13 cellular contexts compared by ENCODE assay signal in the genomic region with DNA sequence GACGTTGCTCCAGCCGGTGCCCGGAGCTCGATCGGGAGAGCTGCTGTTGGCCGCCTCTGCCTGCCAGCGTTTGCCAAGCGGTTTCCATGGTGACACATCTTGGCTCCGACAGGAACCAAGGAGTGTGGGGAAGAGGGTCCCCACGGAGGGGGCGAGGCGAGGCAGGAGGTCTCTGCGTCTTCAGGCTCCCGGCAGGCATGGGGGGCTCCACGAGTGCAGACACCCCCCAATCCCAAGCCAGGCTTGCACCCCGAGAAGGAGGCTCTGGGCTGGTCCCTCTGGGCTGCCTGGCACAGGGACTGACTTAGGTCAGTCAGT. TPM values are rescaled to one million over a fixed set of nuclear protein-coding genes. Genes with fewer than 3 reads are reported as not detected.
DNase-seq lines count a peak whose midpoint lies in the region; ATAC-seq and TF ChIP-seq lines count a peak whose summit lies in the region.
"Not testable (repeated sequence)": the region's sequence is repeated elsewhere in the genome, so short reads cannot be mapped to it uniquely, and the experiment has no call there.
"Had no signal": no experiment of that assay in that cellular context is flagged by ENCODE, and none has a peak within 500 bp of the region (broad histone marks: within the 10 kb centered on the region; RNA-seq: fewer than 3 reads in every experiment).

No MANE protein-coding gene starts in this region.

- H3K9me3 Mint-ChIP-seq in IgD-negative memory B cell; natural killer cell treated with Interleukin-12 subunit alpha and Interleukin-12 subunit beta and Interleukin-15 and Interleukin-18, amount 100 ng/mL, for 72 hours; stimulated activated effector memory CD8-positive, alpha-beta T cell treated with anti-CD3 and anti-CD28 coated beads, Interleukin-12 subunit alpha, Interleukin-12 subunit beta, amount 100 ng/mL, for 72 hours: not testable (repeated sequence)

- not testable (repeated sequence) for H3K27me3 Mint-ChIP-seq in IgD-negative memory B cell; natural killer cell treated with Interleukin-12 subunit alpha and Interleukin-12 subunit beta and Interleukin-15 and Interleukin-18, amount 100 ng/mL, for 72 hours

- H3K36me3 ChIP-seq in BE2C (peaks cover 20% of the 10 kb centered on the region), heart left ventricle (peaks cover 0 to 17% (median 15%) of the 10 kb centered on the region in 9 donors)

- TF ChIP-seq POLR2A in heart left ventricle (IDR thresholded peaks at IDR 0.05), result not testable (repeated sequence)

- WGBS in heart left ventricle, 4 donors, result 0 to 49% (median 36%) methylated on average over 1 to 16 of the region's 16 CpGs

- H3K4me1 ChIP-seq in BE2C, result not testable (repeated sequence)
- H3K4me1 ChIP-seq in heart left ventricle, result peaks cover 0 to 47% (median 28%) of the 10 kb centered on the region in 12 donors

- peak overlapping the region in 2 of 3 donors; percentile 67 to 98 for H3K27ac Mint-ChIP-seq in IgD-negative memory B cell
- peak overlapping the region in 1 of 2 donors; percentile 53 for H3K27ac Mint-ChIP-seq in natural killer cell treated with Interleukin-12 subunit alpha and Interleukin-12 subunit beta and Interleukin-15 and Interleukin-18, amount 100 ng/mL, for 72 hours
- H3K27ac Mint-ChIP-seq in stimulated activated effector memory CD8-positive, alpha-beta T cell treated with anti-CD3 and anti-CD28 coated beads, Interleukin-12 subunit alpha, Interleukin-12 subunit beta, amount 100 ng/mL, for 72 hours, result not testable (repeated sequence)

- H3K4me3 Mint-ChIP-seq in IgD-negative memory B cell, result peak overlapping the region in 1 of 4 donors; percentile 71
- not testable (repeated sequence) for H3K4me3 Mint-ChIP-seq in natural killer cell treated with Interleukin-12 subunit alpha and Interleukin-12 subunit beta and Interleukin-15 and Interleukin-18, amount 100 ng/mL, for 72 hours
- H3K4me3 Mint-ChIP-seq in stimulated activated effector memory CD8-positive, alpha-beta T cell treated with anti-CD3 and anti-CD28 coated beads, Interleukin-12 subunit alpha, Interleukin-12 subunit beta, amount 100 ng/mL, for 72 hours, result peak overlapping the region; percentile 75

- DNase-seq in BE2C, result peak; percentile 20
- DNase-seq in activated T-cell treated with anti-CD3 and anti-CD28 coated beads, Interleukin-2, amount 50 U/mL, for 1 hour, result peak; percentile 27
- DNase-seq in dorsolateral prefrontal cortex; stimulated activated effector memory CD8-positive, alpha-beta T cell treated with anti-CD3 and anti-CD28 coated beads, Interleukin-12 subunit alpha, Interleukin-12 subunit beta, amount 100 ng/mL, for 72 hours (ENCODE audit: low spot score in 2 of 2): not testable (repeated sequence)
- DNase-seq in heart left ventricle, result peak; percentile 8 to 63 (median 20)
- peak; percentile 44 for DNase-seq in natural killer cell treated with Interleukin-12 subunit alpha and Interleukin-12 subunit beta and Interleukin-15 and Interleukin-18, amount 100 ng/mL, for 72 hours (ENCODE audit: low spot score)

- peaks cover 19 to 25% (median 24%) of the 10 kb centered on the region in 3 donors for H3K4me1 Mint-ChIP-seq in IgD-negative memory B cell
- peaks cover 25 to 27% of the 10 kb centered on the region in 2 donors for H3K4me1 Mint-ChIP-seq in natural killer cell treated with Interleukin-12 subunit alpha and Interleukin-12 subunit beta and Interleukin-15 and Interleukin-18, amount 100 ng/mL, for 72 hours (ENCODE audit: low read depth in 2 of 2)
- peaks cover 46% of the 10 kb centered on the region for H3K4me1 Mint-ChIP-seq in stimulated activated effector memory CD8-positive, alpha-beta T cell treated with anti-CD3 and anti-CD28 coated beads, Interleukin-12 subunit alpha, Interleukin-12 subunit beta, amount 100 ng/mL, for 72 hours

- peak; percentile 27 for ATAC-seq in SK-N-SH treated with all-trans-retinoic acid at 6 μM for 48 hours
- ATAC-seq in heart left ventricle; natural killer cell treated with Interleukin-12 subunit alpha and Interleukin-12 subunit beta and Interleukin-15 and Interleukin-18, amount 100 ng/mL, for 72 hours; stimulated activated effector memory CD8-positive, alpha-beta T cell treated with anti-CD3 and anti-CD28 coated beads, Interleukin-12 subunit alpha, Interleukin-12 subunit beta, amount 100 ng/mL, for 72 hours: not testable (repeated sequence)

- not testable (repeated sequence) for TF ChIP-seq CTCF in BE2C (IDR thresholded peaks at IDR 0.05; ENCODE audit: low read depth, low read length); dorsolateral prefrontal cortex (IDR thresholded peaks at IDR 0.05 in 54 of 56, conservative IDR thresholded peaks at IDR 0.05 in 2 of 56; ENCODE audit: low read depth in 1 of 56, partially characterized antibody in 56 of 56); heart left ventricle (IDR thresholded peaks at IDR 0.05)

- not testable (repeated sequence) for H3K9me3 ChIP-seq in BE2C, heart left ventricle

- H3K36me3 Mint-ChIP-seq in IgD-negative memory B cell; natural killer cell treated with Interleukin-12 subunit alpha and Interleukin-12 subunit beta and Interleukin-15 and Interleukin-18, amount 100 ng/mL, for 72 hours: not testable (repeated sequence)
- H3K36me3 Mint-ChIP-seq in stimulated activated effector memory CD8-positive, alpha-beta T cell treated with anti-CD3 and anti-CD28 coated beads, Interleukin-12 subunit alpha, Interleukin-12 subunit beta, amount 100 ng/mL, for 72 hours, result peaks cover 82% of the 10 kb centered on the region

- H3K27me3 ChIP-seq in BE2C, dorsolateral prefrontal cortex, heart left ventricle: not testable (repeated sequence)

- H3K4me3 ChIP-seq in BE2C (ENCODE audit: low read depth, low read length); heart left ventricle: not testable (repeated sequence)
- peak overlapping the region in 32 of 59 donors; percentile 11 to 54 (median 27) for H3K4me3 ChIP-seq in dorsolateral prefrontal cortex

- not testable (repeated sequence) for H3K27ac ChIP-seq in dorsolateral prefrontal cortex, heart left ventricle

- intact Hi-C loops in dorsolateral prefrontal cortex (cut with DNase I); heart left ventricle (cut with DNase I): not testable (repeated sequence)

RNA-seq across cellular contexts. Expression of a gene that starts 12.2 kb away (rescaled TPM):
- polyA plus RNA-seq in BE2C (2012; ENCODE audit: insufficient read depth, insufficient read length, low read depth), result 1.6 TPM
- polyA plus RNA-seq in IgD-negative memory B cell (1.7 TPM), heart left ventricle (1 to 10 TPM; 5.4 to 5.7 TPM)
- total RNA-seq in dorsolateral prefrontal cortex (10 to 100 TPM in 110 of 120 experiments, 1 to 10 TPM in 10; 7.5 to 44.5 (median 15.8) TPM), heart left ventricle (10 to 100 TPM in 3 of 9 donors, 1 to 10 TPM in 6; 3.1 to 22.8 (median 7.7) TPM)
- 100 to 1,000 TPM in 1 of 2 donors, 10 to 100 TPM in 1; 89.8 to 153 TPM for total RNA-seq in natural killer cell treated with Interleukin-12 subunit alpha and Interleukin-12 subunit beta and Interleukin-15 and Interleukin-18, amount 100 ng/mL, for 72 hours

RNA-seq across cellular contexts. Expression of a gene that starts 23.6 kb away (rescaled TPM):
- 77.4 TPM for polyA plus RNA-seq in BE2C (2012; ENCODE audit: insufficient read depth, insufficient read length, low read depth)
- polyA plus RNA-seq in IgD-negative memory B cell, result 39.4 TPM
- total RNA-seq in dorsolateral prefrontal cortex, result 10 to 100 TPM; 16.7 to 38.4 (median 24.9) TPM
- 10 to 100 TPM; 10.9 to 27.8 (median 14.9) TPM for total RNA-seq in heart left ventricle
- 10 to 100 TPM; 13.8 to 17.8 TPM for polyA plus RNA-seq in heart left ventricle
- 10 to 100 TPM; 27.0 to 61.4 TPM for total RNA-seq in natural killer cell treated with Interleukin-12 subunit alpha and Interleukin-12 subunit beta and Interleukin-15 and Interleukin-18, amount 100 ng/mL, for 72 hours

RNA-seq across cellular contexts. Expression of a gene that starts 27.0 kb away (rescaled TPM):
- polyA plus RNA-seq in BE2C (2012; ENCODE audit: insufficient read depth, insufficient read length, low read depth), result 4.5 TPM
- polyA plus RNA-seq in IgD-negative memory B cell, result 2.3 TPM
- 10 to 100 TPM; 26.3 to 72.5 (median 45.2) TPM for total RNA-seq in dorsolateral prefrontal cortex
- 10 to 100 TPM in 5 of 9 donors, 1 to 10 TPM in 4; 8.0 to 14.1 (median 10.3) TPM for total RNA-seq in heart left ventricle
- 10 to 100 TPM in 1 of 2 donors, 1 to 10 TPM in 1; 5.0 to 10.8 TPM for polyA plus RNA-seq in heart left ventricle
- 10 to 100 TPM; 11.6 to 17.7 TPM for total RNA-seq in natural killer cell treated with Interleukin-12 subunit alpha and Interleukin-12 subunit beta and Interleukin-15 and Interleukin-18, amount 100 ng/mL, for 72 hours

RNA-seq across cellular contexts. Expression of a gene that starts 55.6 kb away (rescaled TPM):
- not detected for polyA plus RNA-seq in BE2C (2012; ENCODE audit: insufficient read depth, insufficient read length, low read depth)
- polyA plus RNA-seq in IgD-negative memory B cell (not detected), heart left ventricle (not detected)
- total RNA-seq in dorsolateral prefrontal cortex (not detected), heart left ventricle (not detected)
- total RNA-seq in natural killer cell treated with Interleukin-12 subunit alpha and Interleukin-12 subunit beta and Interleukin-15 and Interleukin-18, amount 100 ng/mL, for 72 hours, result not detected
- total RNA-seq: CD4-positive, alpha-beta memory T cell; GM23248; HT-29; RPMI7951 had no signal
- polyA plus RNA-seq: AG04450; CD4-positive, alpha-beta memory T cell; GM23248 had no signal
